In genomic region chr15:96323250-96324162, GRCh38 we compare ENCODE assay signal across 1 cellular context.
A peak's percentile ranks its signal among the peaks of the same experiment; 100 is the strongest.
TF ChIP-seq lines count a peak whose summit lies in the region.

No MANE protein-coding gene starts in this region.

TF ChIP-seq in GM12878, 131 proteins besides CTCF, POLR2A, EP300 and RAD21:
- TF ChIP-seq MLLT1 (IDR thresholded peaks at IDR 0.05) (peak; percentile 58; the same call in 1 of the 2 replicates), YY1 (IDR thresholded peaks at IDR 0.05; ENCODE audit: low read depth, low read length) (no peak), ZNF384 (IDR thresholded peaks at IDR 0.05; ENCODE audit: borderline replicate concordance, low read depth, low read length) (0 out of 2 replicates have a peak, but pooled peaks have one; percentile 10), RFX5 (IDR thresholded peaks at IDR 0.05; ENCODE audit: low read depth, low read length) (no peak), RCOR1 (conservative IDR thresholded peaks at IDR 0.05; ENCODE audit: low read depth, low read length) (no peak), NR2F1 (conservative IDR thresholded peaks at IDR 0.05) (peak; percentile 11), MEF2B (IDR thresholded peaks at IDR 0.05; ENCODE audit: partially characterized antibody, poor library complexity, severe bottlenecking) (peak; percentile 58), MTA2 (IDR thresholded peaks at IDR 0.05; ENCODE audit: low read depth) (no peak), STAT1 (conservative IDR thresholded peaks at IDR 0.05) (no peak)
